1 cellular context compared by ENCODE assay signal in the genomic region with DNA sequence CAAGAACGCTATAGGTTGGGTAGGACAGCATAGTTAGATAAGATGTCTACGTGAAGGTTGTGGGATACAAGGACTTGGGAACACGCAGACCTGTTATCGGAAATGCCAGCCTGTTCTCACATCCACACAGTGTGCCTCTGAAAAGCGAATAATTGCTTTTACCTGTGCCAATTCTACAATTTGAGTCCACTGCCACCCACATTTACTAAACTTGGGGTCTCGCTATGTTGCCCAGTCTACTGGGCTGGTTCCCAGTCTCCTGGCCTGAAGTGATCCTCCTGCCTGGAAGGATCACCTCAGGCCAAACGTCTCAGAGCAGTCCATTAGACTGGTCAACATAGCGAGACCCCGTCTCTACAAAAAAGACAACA.
TF ChIP-seq lines count a peak whose summit lies in the region.

No MANE protein-coding gene starts in this region.

TF ChIP-seq in K562, 482 proteins besides CTCF, POLR2A, EP300 and RAD21 (continued from another document and continues in another):
- TF ChIP-seq, protein P1, sequence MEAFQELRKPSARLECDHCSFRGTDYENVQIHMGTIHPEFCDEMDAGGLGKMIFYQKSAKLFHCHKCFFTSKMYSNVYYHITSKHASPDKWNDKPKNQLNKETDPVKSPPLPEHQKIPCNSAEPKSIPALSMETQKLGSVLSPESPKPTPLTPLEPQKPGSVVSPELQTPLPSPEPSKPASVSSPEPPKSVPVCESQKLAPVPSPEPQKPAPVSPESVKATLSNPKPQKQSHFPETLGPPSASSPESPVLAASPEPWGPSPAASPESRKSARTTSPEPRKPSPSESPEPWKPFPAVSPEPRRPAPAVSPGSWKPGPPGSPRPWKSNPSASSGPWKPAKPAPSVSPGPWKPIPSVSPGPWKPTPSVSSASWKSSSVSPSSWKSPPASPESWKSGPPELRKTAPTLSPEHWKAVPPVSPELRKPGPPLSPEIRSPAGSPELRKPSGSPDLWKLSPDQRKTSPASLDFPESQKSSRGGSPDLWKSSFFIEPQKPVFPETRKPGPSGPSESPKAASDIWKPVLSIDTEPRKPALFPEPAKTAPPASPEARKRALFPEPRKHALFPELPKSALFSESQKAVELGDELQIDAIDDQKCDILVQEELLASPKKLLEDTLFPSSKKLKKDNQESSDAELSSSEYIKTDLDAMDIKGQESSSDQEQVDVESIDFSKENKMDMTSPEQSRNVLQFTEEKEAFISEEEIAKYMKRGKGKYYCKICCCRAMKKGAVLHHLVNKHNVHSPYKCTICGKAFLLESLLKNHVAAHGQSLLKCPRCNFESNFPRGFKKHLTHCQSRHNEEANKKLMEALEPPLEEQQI (IDR thresholded peaks at IDR 0.05): no peak
- TF ChIP-seq ZBTB7A (IDR thresholded peaks at IDR 0.05; ENCODE audit: borderline replicate concordance, control insufficient read depth, low read depth, low read length) (no peak), ZNF41 (CRISPR knock-in tag; conservative IDR thresholded peaks at IDR 0.05) (no peak), ATF7 (IDR thresholded peaks at IDR 0.05) (no peak), ZSCAN29 (IDR thresholded peaks at IDR 0.05) (0 out of 2 replicates have a peak, but pooled peaks have one; percentile 40), KDM1A (IDR thresholded peaks at IDR 0.05) (peak; percentile 22 to 59; a peak in 2 of 4 replicates), ZNF121 (CRISPR knock-in tag; conservative IDR thresholded peaks at IDR 0.05) (peak; percentile 97), POLR2H (tag; IDR thresholded peaks at IDR 0.05; ENCODE audit: low read depth) (peak; percentile 41; the same call in 1 of the 2 replicates), MCM3 (IDR thresholded peaks at IDR 0.05) (no peak), NR4A1 (CRISPR knock-in tag; IDR thresholded peaks at IDR 0.05) (no peak), NR4A1 (tag; IDR thresholded peaks at IDR 0.05) (0 out of 2 replicates have a peak, but pooled peaks have one; percentile 14), DMBX1 (CRISPR knock-in tag; IDR thresholded peaks at IDR 0.05; ENCODE audit: borderline replicate concordance) (0 out of 2 replicates have a peak, but pooled peaks have one; percentile 17), SNRNP70 (optimal IDR thresholded peaks at IDR 0.05; ENCODE audit: low read depth, low read length) (no peak), SRF (CRISPR knock-in tag; IDR thresholded peaks at IDR 0.05) (no peak), TEAD4 (IDR thresholded peaks at IDR 0.05; ENCODE audit: low read length) (0 out of 2 replicates have a peak, but pooled peaks have one; percentile 0), TEAD4 (CRISPR knock-in tag; IDR thresholded peaks at IDR 0.05; ENCODE audit: borderline replicate concordance) (no peak), ARNT (IDR thresholded peaks at IDR 0.05) (0 out of 4 replicates have a peak, but pooled peaks of 1 of the 2 experiments have one; percentile 63), PYGO2 (tag; IDR thresholded peaks at IDR 0.05) (no peak), ZNF197 (CRISPR knock-in tag; IDR thresholded peaks at IDR 0.05; ENCODE audit: low read depth) (no peak), GABPB1 (CRISPR knock-in tag; IDR thresholded peaks at IDR 0.05) (no peak), SMARCA5 (IDR thresholded peaks at IDR 0.05) (peak; percentile 39; the same call in 1 of the 2 replicates), ADNP (tag; IDR thresholded peaks at IDR 0.05) (0 out of 2 replicates have a peak, but pooled peaks have one; percentile 69), HNRNPH1 (optimal IDR thresholded peaks at IDR 0.05; ENCODE audit: low read depth, low read length) (no peak), NCOR1 (IDR thresholded peaks at IDR 0.05) (no peak), TEAD1 (CRISPR knock-in tag; IDR thresholded peaks at IDR 0.05) (no peak), NONO (IDR thresholded peaks at IDR 0.05; ENCODE audit: low read depth in 2 of 2, low read length in 1 of 2) (no peak), ELF1 (tag; IDR thresholded peaks at IDR 0.05) (peak; percentile 66), FOS (IDR thresholded peaks at IDR 0.05; ENCODE audit: extremely low read depth, insufficient read length) (no peak), MTA2 (IDR thresholded peaks at IDR 0.05; ENCODE audit: low read depth) (no peak), HOXB6 (CRISPR knock-in tag; IDR thresholded peaks at IDR 0.05; ENCODE audit: borderline replicate concordance) (no peak)
- TF ChIP-seq, protein P2, sequence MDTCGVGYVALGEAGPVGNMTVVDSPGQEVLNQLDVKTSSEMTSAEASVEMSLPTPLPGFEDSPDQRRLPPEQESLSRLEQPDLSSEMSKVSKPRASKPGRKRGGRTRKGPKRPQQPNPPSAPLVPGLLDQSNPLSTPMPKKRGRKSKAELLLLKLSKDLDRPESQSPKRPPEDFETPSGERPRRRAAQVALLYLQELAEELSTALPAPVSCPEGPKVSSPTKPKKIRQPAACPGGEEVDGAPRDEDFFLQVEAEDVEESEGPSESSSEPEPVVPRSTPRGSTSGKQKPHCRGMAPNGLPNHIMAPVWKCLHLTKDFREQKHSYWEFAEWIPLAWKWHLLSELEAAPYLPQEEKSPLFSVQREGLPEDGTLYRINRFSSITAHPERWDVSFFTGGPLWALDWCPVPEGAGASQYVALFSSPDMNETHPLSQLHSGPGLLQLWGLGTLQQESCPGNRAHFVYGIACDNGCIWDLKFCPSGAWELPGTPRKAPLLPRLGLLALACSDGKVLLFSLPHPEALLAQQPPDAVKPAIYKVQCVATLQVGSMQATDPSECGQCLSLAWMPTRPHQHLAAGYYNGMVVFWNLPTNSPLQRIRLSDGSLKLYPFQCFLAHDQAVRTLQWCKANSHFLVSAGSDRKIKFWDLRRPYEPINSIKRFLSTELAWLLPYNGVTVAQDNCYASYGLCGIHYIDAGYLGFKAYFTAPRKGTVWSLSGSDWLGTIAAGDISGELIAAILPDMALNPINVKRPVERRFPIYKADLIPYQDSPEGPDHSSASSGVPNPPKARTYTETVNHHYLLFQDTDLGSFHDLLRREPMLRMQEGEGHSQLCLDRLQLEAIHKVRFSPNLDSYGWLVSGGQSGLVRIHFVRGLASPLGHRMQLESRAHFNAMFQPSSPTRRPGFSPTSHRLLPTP (IDR thresholded peaks at IDR 0.05; ENCODE audit: borderline replicate concordance, extremely low read depth, insufficient read length): no peak
- TF ChIP-seq, protein P3, sequence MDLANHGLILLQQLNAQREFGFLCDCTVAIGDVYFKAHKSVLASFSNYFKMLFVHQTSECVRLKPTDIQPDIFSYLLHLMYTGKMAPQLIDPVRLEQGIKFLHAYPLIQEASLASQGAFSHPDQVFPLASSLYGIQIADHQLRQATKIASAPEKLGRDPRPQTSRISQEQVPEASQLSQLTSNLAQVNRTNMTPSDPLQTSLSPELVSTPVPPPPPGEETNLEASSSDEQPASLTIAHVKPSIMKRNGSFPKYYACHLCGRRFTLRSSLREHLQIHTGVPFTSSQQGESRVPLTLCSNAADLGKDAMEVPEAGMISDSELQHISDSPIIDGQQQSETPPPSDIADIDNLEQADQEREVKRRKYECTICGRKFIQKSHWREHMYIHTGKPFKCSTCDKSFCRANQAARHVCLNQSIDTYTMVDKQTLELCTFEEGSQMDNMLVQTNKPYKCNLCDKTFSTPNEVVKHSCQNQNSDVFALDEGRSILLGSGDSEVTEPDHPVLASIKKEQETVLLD (IDR thresholded peaks at IDR 0.05): peak; percentile 31; the same call in 1 of the 2 replicates
- TF ChIP-seq, protein P4, sequence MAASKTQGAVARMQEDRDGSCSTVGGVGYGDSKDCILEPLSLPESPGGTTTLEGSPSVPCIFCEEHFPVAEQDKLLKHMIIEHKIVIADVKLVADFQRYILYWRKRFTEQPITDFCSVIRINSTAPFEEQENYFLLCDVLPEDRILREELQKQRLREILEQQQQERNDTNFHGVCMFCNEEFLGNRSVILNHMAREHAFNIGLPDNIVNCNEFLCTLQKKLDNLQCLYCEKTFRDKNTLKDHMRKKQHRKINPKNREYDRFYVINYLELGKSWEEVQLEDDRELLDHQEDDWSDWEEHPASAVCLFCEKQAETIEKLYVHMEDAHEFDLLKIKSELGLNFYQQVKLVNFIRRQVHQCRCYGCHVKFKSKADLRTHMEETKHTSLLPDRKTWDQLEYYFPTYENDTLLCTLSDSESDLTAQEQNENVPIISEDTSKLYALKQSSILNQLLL (CRISPR knock-in tag; IDR thresholded peaks at IDR 0.05; ENCODE audit: borderline replicate concordance): no peak
- TF ChIP-seq, protein P5, sequence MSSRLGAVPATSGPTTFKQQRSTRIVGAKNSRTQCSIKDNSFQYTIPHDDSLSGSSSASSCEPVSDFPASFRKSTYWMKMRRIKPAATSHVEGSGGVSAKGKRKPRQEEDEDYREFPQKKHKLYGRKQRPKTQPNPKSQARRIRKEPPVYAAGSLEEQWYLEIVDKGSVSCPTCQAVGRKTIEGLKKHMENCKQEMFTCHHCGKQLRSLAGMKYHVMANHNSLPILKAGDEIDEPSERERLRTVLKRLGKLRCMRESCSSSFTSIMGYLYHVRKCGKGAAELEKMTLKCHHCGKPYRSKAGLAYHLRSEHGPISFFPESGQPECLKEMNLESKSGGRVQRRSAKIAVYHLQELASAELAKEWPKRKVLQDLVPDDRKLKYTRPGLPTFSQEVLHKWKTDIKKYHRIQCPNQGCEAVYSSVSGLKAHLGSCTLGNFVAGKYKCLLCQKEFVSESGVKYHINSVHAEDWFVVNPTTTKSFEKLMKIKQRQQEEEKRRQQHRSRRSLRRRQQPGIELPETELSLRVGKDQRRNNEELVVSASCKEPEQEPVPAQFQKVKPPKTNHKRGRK (tag; IDR thresholded peaks at IDR 0.05): 0 out of 2 replicates have a peak, but pooled peaks have one; percentile 30
- TF ChIP-seq, protein P6, sequence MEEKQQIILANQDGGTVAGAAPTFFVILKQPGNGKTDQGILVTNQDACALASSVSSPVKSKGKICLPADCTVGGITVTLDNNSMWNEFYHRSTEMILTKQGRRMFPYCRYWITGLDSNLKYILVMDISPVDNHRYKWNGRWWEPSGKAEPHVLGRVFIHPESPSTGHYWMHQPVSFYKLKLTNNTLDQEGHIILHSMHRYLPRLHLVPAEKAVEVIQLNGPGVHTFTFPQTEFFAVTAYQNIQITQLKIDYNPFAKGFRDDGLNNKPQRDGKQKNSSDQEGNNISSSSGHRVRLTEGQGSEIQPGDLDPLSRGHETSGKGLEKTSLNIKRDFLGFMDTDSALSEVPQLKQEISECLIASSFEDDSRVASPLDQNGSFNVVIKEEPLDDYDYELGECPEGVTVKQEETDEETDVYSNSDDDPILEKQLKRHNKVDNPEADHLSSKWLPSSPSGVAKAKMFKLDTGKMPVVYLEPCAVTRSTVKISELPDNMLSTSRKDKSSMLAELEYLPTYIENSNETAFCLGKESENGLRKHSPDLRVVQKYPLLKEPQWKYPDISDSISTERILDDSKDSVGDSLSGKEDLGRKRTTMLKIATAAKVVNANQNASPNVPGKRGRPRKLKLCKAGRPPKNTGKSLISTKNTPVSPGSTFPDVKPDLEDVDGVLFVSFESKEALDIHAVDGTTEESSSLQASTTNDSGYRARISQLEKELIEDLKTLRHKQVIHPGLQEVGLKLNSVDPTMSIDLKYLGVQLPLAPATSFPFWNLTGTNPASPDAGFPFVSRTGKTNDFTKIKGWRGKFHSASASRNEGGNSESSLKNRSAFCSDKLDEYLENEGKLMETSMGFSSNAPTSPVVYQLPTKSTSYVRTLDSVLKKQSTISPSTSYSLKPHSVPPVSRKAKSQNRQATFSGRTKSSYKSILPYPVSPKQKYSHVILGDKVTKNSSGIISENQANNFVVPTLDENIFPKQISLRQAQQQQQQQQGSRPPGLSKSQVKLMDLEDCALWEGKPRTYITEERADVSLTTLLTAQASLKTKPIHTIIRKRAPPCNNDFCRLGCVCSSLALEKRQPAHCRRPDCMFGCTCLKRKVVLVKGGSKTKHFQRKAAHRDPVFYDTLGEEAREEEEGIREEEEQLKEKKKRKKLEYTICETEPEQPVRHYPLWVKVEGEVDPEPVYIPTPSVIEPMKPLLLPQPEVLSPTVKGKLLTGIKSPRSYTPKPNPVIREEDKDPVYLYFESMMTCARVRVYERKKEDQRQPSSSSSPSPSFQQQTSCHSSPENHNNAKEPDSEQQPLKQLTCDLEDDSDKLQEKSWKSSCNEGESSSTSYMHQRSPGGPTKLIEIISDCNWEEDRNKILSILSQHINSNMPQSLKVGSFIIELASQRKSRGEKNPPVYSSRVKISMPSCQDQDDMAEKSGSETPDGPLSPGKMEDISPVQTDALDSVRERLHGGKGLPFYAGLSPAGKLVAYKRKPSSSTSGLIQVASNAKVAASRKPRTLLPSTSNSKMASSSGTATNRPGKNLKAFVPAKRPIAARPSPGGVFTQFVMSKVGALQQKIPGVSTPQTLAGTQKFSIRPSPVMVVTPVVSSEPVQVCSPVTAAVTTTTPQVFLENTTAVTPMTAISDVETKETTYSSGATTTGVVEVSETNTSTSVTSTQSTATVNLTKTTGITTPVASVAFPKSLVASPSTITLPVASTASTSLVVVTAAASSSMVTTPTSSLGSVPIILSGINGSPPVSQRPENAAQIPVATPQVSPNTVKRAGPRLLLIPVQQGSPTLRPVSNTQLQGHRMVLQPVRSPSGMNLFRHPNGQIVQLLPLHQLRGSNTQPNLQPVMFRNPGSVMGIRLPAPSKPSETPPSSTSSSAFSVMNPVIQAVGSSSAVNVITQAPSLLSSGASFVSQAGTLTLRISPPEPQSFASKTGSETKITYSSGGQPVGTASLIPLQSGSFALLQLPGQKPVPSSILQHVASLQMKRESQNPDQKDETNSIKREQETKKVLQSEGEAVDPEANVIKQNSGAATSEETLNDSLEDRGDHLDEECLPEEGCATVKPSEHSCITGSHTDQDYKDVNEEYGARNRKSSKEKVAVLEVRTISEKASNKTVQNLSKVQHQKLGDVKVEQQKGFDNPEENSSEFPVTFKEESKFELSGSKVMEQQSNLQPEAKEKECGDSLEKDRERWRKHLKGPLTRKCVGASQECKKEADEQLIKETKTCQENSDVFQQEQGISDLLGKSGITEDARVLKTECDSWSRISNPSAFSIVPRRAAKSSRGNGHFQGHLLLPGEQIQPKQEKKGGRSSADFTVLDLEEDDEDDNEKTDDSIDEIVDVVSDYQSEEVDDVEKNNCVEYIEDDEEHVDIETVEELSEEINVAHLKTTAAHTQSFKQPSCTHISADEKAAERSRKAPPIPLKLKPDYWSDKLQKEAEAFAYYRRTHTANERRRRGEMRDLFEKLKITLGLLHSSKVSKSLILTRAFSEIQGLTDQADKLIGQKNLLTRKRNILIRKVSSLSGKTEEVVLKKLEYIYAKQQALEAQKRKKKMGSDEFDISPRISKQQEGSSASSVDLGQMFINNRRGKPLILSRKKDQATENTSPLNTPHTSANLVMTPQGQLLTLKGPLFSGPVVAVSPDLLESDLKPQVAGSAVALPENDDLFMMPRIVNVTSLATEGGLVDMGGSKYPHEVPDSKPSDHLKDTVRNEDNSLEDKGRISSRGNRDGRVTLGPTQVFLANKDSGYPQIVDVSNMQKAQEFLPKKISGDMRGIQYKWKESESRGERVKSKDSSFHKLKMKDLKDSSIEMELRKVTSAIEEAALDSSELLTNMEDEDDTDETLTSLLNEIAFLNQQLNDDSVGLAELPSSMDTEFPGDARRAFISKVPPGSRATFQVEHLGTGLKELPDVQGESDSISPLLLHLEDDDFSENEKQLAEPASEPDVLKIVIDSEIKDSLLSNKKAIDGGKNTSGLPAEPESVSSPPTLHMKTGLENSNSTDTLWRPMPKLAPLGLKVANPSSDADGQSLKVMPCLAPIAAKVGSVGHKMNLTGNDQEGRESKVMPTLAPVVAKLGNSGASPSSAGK (IDR thresholded peaks at IDR 0.05): no peak
- TF ChIP-seq, protein P7, sequence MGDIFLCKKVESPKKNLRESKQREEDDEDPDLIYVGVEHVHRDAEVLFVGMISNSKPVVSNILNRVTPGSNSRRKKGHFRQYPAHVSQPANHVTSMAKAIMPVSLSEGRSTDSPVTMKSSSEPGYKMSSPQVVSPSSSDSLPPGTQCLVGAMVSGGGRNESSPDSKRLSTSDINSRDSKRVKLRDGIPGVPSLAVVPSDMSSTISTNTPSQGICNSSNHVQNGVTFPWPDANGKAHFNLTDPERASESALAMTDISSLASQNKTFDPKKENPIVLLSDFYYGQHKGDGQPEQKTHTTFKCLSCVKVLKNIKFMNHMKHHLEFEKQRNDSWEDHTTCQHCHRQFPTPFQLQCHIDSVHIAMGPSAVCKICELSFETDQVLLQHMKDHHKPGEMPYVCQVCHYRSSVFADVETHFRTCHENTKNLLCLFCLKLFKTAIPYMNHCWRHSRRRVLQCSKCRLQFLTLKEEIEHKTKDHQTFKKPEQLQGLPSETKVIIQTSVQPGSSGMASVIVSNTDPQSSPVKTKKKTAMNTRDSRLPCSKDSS (IDR thresholded peaks at IDR 0.05; ENCODE audit: low read depth, partially characterized antibody): no peak
